ENCODE assay signal across 1 cellular context in the genomic region with DNA sequence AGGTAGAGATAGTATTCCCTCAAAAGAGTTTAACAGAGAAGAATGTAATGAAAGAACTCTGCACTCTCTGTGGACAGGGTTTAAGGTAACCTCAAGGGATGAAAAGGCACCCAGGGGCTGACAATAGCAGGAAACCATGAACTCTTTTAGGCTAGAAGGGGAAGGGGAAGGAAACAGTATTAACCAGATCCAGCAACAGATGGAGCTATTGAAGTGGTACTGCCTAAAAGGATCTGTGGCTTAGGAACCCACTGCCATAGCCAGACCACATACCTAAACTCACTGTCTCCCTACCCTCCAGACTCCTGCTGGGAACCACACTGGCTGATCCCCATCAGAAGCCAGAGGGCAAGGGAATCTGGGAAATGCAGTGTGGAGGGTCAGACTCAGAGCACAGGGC.
TF ChIP-seq lines count a peak whose summit lies in the region.

No MANE protein-coding gene starts in this region.

TF ChIP-seq in GM23338, 12 proteins besides CTCF, POLR2A, EP300 and RAD21 (continued from another document):
- TF ChIP-seq ETS1 (IDR thresholded peaks at IDR 0.05) (no peak), CREB1 (CRISPR knock-in tag; IDR thresholded peaks at IDR 0.05; ENCODE audit: low read depth) (no peak), ZNF114 (CRISPR knock-in tag; IDR thresholded peaks at IDR 0.05) (no peak), STAT1 (IDR thresholded peaks at IDR 0.05; ENCODE audit: unreplicated experiment) (no peak), ZNF462 (CRISPR knock-in tag; IDR thresholded peaks at IDR 0.05) (no peak), REST (IDR thresholded peaks at IDR 0.05; ENCODE audit: unreplicated experiment) (no peak), JUNB (IDR thresholded peaks at IDR 0.05; ENCODE audit: unreplicated experiment) (no peak), POLR2AphosphoS5 (IDR thresholded peaks at IDR 0.05; ENCODE audit: low read depth) (no peak), ZNF331 (CRISPR knock-in tag; IDR thresholded peaks at IDR 0.05; ENCODE audit: low read depth) (no peak), EZH2 (IDR thresholded peaks at IDR 0.05; ENCODE audit: low read depth, unreplicated experiment) (no peak)
TF ChIP-seq in GM23338: peak in this region for 0.
